Comparison of ENCODE assay signal across 23 cellular contexts in the genomic region with DNA sequence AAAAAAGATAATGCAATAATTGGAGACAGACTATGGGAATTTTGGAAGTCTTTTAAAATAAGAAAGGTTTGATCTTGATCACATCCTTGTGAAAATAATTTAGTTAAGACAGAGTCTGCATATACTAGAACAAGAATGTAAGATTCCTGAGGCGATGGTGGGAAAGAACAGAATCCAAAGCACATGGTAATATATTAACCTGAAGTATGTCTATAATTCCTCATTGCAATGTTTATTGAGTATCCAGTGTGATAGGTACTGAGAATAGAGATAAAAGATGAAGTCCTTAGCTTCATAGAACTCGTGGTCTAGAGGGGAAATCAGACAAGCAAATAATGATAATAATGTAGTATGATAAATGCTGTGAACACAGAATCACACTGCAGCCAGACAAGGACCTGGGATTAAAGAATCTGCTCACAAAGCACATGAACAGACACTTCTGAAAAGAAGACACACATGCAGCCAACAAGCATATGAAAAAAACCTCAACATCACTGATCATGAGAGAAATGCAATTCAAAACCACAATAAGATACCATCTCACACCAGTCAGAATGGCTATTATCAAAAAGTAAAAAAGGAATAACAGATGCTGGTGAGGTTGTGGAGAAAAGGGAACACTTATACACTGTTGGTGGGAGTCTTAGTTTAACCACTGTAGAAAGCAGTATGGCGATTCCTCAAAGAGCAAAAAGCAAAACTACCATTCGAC. TPM values are rescaled to one million over a fixed set of nuclear protein-coding genes. Genes with fewer than 3 reads are reported as not detected.
DNase-seq lines count a peak whose midpoint lies in the region; TF ChIP-seq lines count a peak whose summit lies in the region.
"Had no signal": no experiment of that assay in that cellular context is flagged by ENCODE, and none has a peak within 500 bp of the region (broad histone marks: within the 10 kb centered on the region; RNA-seq: fewer than 3 reads in every experiment).

No MANE protein-coding gene starts in this region.

- H3K4me1 ChIP-seq in liver (ENCODE audit: control insufficient read depth in 4 of 4, insufficient read depth in 4 of 4, low read length in 3 of 4) (peaks cover 0 to 37% (median 21%) of the 10 kb centered on the region in 4 donors), esophagus squamous epithelium (no peaks in the 10 kb centered on the region)
- H3K4me1 ChIP-seq: HAP-1, Peyer's patch had no signal

- peaks cover 19% of the 10 kb centered on the region for H3K36me3 Mint-ChIP-seq in progenitor cell of endocrine pancreas (ENCODE audit: insufficient read depth)

- no peak for TF ChIP-seq POLR2A in esophagus squamous epithelium (IDR thresholded peaks at IDR 0.05)

- no peak overlapping the region for H3K4me3 Mint-ChIP-seq in progenitor cell of endocrine pancreas (ENCODE audit: low read depth)
- H3K4me3 Mint-ChIP-seq: CD8-positive, alpha-beta memory T cell had no signal

- peaks cover 19% of the 10 kb centered on the region for H3K4me1 Mint-ChIP-seq in progenitor cell of endocrine pancreas (ENCODE audit: low read depth)
- H3K4me1 Mint-ChIP-seq: CD8-positive, alpha-beta memory T cell had no signal

- H3K4me3 ChIP-seq in liver (ENCODE audit: low read depth in 1 of 3, low read length in 3 of 3) (no peak overlapping the region), esophagus squamous epithelium (no peak overlapping the region)
- H3K4me3 ChIP-seq: HAP-1, Peyer's patch, SJCRH30 had no signal

- H3K27ac ChIP-seq in VCaP (peak overlapping the region; percentile 78), liver (ENCODE audit: low read depth in 1 of 2, low read length in 2 of 2) (no peak overlapping the region), esophagus squamous epithelium (no peak overlapping the region)
- H3K27ac ChIP-seq: 22Rv1, HL-60, Peyer's patch, SJCRH30 had no signal

- DNase-seq in DMS53 (lab: John Stamatoyannopoulos, UW) (peak; percentile 23), DMS53 treated with DMSO at 0.1 percent for 48 hours (lab: John Stamatoyannopoulos, UW; ENCODE audit: unreplicated experiment) (no peak), progenitor cell of endocrine pancreas (ENCODE audit: low spot score, unreplicated experiment) (no peak), NCI-H2029 (lab: John Stamatoyannopoulos, UW) (no peak), esophagus squamous epithelium (lab: John Stamatoyannopoulos, UW) (no peak), hepatic stellate cell (ENCODE audit: low spot score) (no peak)
- DNase-seq: C1 segment of cervical spinal cord; CD8-positive, alpha-beta memory T cell; KG1; NCI-H1105; NCI-H1694; NCI-H2081 treated with DMSO at 0.1 percent for 48 hours; NCI-H2171 treated with DMSO at 0.1 percent for 48 hours; NCI-H524 treated with DMSO at 0.1 percent for 48 hours; NCI-H82; Peyer's patch; SJCRH30 had no signal

- TF ChIP-seq CTCF in VCaP (conservative IDR thresholded peaks at IDR 0.05) (no peak), liver (IDR thresholded peaks at IDR 0.05; ENCODE audit: low read depth, low read length, missing input control) (no peak), progenitor cell of endocrine pancreas (IDR thresholded peaks at IDR 0.05; ENCODE audit: unreplicated experiment) (no peak), esophagus squamous epithelium (IDR thresholded peaks at IDR 0.05) (no peak)

- H3K9me3 Mint-ChIP-seq in progenitor cell of endocrine pancreas (ENCODE audit: low read depth): peaks cover 5% of the 10 kb centered on the region

- TF ChIP-seq RAD21 in liver (IDR thresholded peaks at IDR 0.05): no peak

- peak overlapping the region; percentile 16 for H3K27ac Mint-ChIP-seq in progenitor cell of endocrine pancreas
- H3K27ac Mint-ChIP-seq: CD8-positive, alpha-beta memory T cell had no signal

- H3K9ac ChIP-seq in liver (ENCODE audit: low read depth in 1 of 2, low read length in 2 of 2): no peak overlapping the region

- WGBS in liver: 60% methylated on average over 4 of the region's 4 CpGs
- WGBS in esophagus squamous epithelium, 2 donors: 84% methylated on average over 4 of the region's 4 CpGs

- H3K36me3 ChIP-seq in liver (ENCODE audit: control insufficient read depth in 4 of 4, insufficient read depth in 3 of 4, low read depth in 1 of 4, low read length in 3 of 4): no peaks in the 10 kb centered on the region
- peaks cover 0 to 14% (median 0%) of the 10 kb centered on the region in 3 donors for H3K36me3 ChIP-seq in esophagus squamous epithelium
- H3K36me3 ChIP-seq: HAP-1 had no signal

- intact Hi-C loops in esophagus squamous epithelium (cut with DNase I): no loop called here

- no peaks in the 10 kb centered on the region for H3K27me3 ChIP-seq in liver (ENCODE audit: control insufficient read depth in 4 of 4, insufficient read depth in 4 of 4, low read length in 3 of 4)
- no peaks in the 10 kb centered on the region for H3K27me3 ChIP-seq in esophagus squamous epithelium
- H3K27me3 ChIP-seq: Peyer's patch, SJCRH30 had no signal

- H3K27me3 Mint-ChIP-seq in progenitor cell of endocrine pancreas: no peaks in the 10 kb centered on the region
- H3K27me3 Mint-ChIP-seq: CD8-positive, alpha-beta memory T cell had no signal

- H3K9me3 ChIP-seq in liver (ENCODE audit: control insufficient read depth in 4 of 4, low read length in 3 of 4): no peaks in the 10 kb centered on the region
- no peaks in the 10 kb centered on the region for H3K9me3 ChIP-seq in esophagus squamous epithelium
- H3K9me3 ChIP-seq: HAP-1, Peyer's patch, SJCRH30 had no signal

TF ChIP-seq in liver, 16 proteins besides CTCF, POLR2A, EP300 and RAD21:
- TF ChIP-seq EGR1 (IDR thresholded peaks at IDR 0.05; ENCODE audit: low read depth in 2 of 2) (no peak), HNF4G (IDR thresholded peaks at IDR 0.05) (no peak), RXRA (IDR thresholded peaks at IDR 0.05) (no peak)
- TF ChIP-seq, protein P1, sequence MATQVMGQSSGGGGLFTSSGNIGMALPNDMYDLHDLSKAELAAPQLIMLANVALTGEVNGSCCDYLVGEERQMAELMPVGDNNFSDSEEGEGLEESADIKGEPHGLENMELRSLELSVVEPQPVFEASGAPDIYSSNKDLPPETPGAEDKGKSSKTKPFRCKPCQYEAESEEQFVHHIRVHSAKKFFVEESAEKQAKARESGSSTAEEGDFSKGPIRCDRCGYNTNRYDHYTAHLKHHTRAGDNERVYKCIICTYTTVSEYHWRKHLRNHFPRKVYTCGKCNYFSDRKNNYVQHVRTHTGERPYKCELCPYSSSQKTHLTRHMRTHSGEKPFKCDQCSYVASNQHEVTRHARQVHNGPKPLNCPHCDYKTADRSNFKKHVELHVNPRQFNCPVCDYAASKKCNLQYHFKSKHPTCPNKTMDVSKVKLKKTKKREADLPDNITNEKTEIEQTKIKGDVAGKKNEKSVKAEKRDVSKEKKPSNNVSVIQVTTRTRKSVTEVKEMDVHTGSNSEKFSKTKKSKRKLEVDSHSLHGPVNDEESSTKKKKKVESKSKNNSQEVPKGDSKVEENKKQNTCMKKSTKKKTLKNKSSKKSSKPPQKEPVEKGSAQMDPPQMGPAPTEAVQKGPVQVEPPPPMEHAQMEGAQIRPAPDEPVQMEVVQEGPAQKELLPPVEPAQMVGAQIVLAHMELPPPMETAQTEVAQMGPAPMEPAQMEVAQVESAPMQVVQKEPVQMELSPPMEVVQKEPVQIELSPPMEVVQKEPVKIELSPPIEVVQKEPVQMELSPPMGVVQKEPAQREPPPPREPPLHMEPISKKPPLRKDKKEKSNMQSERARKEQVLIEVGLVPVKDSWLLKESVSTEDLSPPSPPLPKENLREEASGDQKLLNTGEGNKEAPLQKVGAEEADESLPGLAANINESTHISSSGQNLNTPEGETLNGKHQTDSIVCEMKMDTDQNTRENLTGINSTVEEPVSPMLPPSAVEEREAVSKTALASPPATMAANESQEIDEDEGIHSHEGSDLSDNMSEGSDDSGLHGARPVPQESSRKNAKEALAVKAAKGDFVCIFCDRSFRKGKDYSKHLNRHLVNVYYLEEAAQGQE (IDR thresholded peaks at IDR 0.05): peak; percentile 38

RNA-seq across cellular contexts. Expression of a gene that starts 6.9 kb away (rescaled TPM):
- 100 to 1,000 TPM; 121 to 162 TPM for total RNA-seq in liver
- polyA plus RNA-seq in liver: 100 to 1,000 TPM; 182 to 238 TPM
- total RNA-seq in progenitor cell of endocrine pancreas: 0.48 TPM in 1 of 2 replicates, not detected in the other
- not detected for total RNA-seq in esophagus squamous epithelium
- total RNA-seq: CD8-positive, alpha-beta memory T cell; HT-29; Peyer's patch; SJCRH30 had no signal
- polyA plus RNA-seq: CD8-positive, alpha-beta memory T cell had no signal

Comparison
In these comparisons a context has a peak if more than half of its experiments do, and no peak if none do; other contexts are left out.
1. RNA of a gene that starts 6.9 kb away (total RNA-seq): 121 to 162 TPM in liver; 0.48 TPM in progenitor cell of endocrine pancreas and not detected in esophagus squamous epithelium; every median in the first group is over 10 times any median in the second.